In the genomic region with DNA sequence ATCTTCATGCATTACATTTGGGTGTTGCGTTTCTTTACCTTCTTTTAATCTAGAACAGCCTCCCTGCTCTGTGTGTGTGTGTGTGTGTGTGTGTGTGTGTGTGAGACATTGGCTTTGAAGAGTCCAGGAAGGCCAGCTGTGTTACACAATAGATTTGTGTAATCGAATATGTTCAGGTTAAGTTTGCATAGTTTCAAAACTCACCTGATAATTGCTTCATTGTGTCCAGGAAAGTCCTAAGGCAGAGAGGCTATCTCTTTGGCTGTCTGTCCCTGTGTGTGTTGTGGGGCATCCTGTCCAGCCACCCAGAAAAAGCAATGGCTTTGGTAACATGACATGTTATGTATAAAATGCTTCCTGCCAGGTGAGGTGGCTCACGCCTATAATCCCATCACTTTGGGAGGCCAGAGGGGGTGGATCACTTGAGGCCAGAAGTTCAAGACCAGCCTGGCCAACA, we compare ENCODE assay signal across 1 cellular context.
TF ChIP-seq lines count a peak whose summit lies in the region.

No MANE protein-coding gene starts in this region.

TF ChIP-seq in HepG2, 621 proteins besides CTCF, POLR2A, EP300 and RAD21 (continued from another document and continues in another):
- TF ChIP-seq, protein P1, sequence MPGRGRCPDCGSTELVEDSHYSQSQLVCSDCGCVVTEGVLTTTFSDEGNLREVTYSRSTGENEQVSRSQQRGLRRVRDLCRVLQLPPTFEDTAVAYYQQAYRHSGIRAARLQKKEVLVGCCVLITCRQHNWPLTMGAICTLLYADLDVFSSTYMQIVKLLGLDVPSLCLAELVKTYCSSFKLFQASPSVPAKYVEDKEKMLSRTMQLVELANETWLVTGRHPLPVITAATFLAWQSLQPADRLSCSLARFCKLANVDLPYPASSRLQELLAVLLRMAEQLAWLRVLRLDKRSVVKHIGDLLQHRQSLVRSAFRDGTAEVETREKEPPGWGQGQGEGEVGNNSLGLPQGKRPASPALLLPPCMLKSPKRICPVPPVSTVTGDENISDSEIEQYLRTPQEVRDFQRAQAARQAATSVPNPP (CRISPR knock-in tag; IDR thresholded peaks at IDR 0.05), result no peak
- TF ChIP-seq POLR2AphosphoS5 (IDR thresholded peaks at IDR 0.05; ENCODE audit: low read depth, low read length) (no peak), PHB2 (IDR thresholded peaks at IDR 0.05; ENCODE audit: partially characterized antibody) (no peak), HOXA3 (CRISPR knock-in tag; IDR thresholded peaks at IDR 0.05) (peak; percentile 28; the same call in 1 of the 2 replicates), SOX6 (IDR thresholded peaks at IDR 0.05) (no peak), SOX6 (CRISPR knock-in tag; IDR thresholded peaks at IDR 0.05) (peak; percentile 98), HDAC6 (IDR thresholded peaks at IDR 0.05; ENCODE audit: low read depth, low read length) (no peak), MED1 (CRISPR knock-in tag; IDR thresholded peaks at IDR 0.05) (no peak), ADNP (CRISPR knock-in tag; IDR thresholded peaks at IDR 0.05) (no peak), FOSL2 (CRISPR knock-in tag; IDR thresholded peaks at IDR 0.05) (peak; percentile 47), ZNF264 (CRISPR knock-in tag; IDR thresholded peaks at IDR 0.05) (0 out of 2 replicates have a peak, but pooled peaks have one; percentile 43), ZNF670 (CRISPR knock-in tag; IDR thresholded peaks at IDR 0.05; ENCODE audit: borderline replicate concordance) (no peak), SALL2 (CRISPR knock-in tag; IDR thresholded peaks at IDR 0.05) (no peak), TAF15 (IDR thresholded peaks at IDR 0.05; ENCODE audit: low read depth, low read length, poor library complexity, severe bottlenecking) (no peak), ZNF547 (CRISPR knock-in tag; IDR thresholded peaks at IDR 0.05) (no peak), ZFAT (CRISPR knock-in tag; conservative IDR thresholded peaks at IDR 0.05) (no peak), ZNF333 (CRISPR knock-in tag; IDR thresholded peaks at IDR 0.05; ENCODE audit: borderline replicate concordance) (no peak), NFE2L2 (IDR thresholded peaks at IDR 0.05; ENCODE audit: low read length) (no peak), ZNF546 (CRISPR knock-in tag; conservative IDR thresholded peaks at IDR 0.05) (no peak), RBM22 (optimal IDR thresholded peaks at IDR 0.05; ENCODE audit: low read length) (peak; percentile 24), ZSCAN30 (CRISPR knock-in tag; IDR thresholded peaks at IDR 0.05) (no peak), TCF12 (IDR thresholded peaks at IDR 0.05) (no peak), TCF12 (CRISPR knock-in tag; IDR thresholded peaks at IDR 0.05) (peak; percentile 67; the same call in 1 of the 2 replicates), ZFP90 (CRISPR knock-in tag; IDR thresholded peaks at IDR 0.05; ENCODE audit: borderline replicate concordance) (no peak), U2AF2 (IDR thresholded peaks at IDR 0.05; ENCODE audit: low read depth, low read length) (no peak), NFE2 (CRISPR knock-in tag; IDR thresholded peaks at IDR 0.05) (no peak), YEATS2 (CRISPR knock-in tag; IDR thresholded peaks at IDR 0.05; ENCODE audit: borderline replicate concordance) (no peak), MAZ (IDR thresholded peaks at IDR 0.05; ENCODE audit: borderline replicate concordance, low read depth, low read length) (no peak), MAZ (CRISPR knock-in tag; IDR thresholded peaks at IDR 0.05; ENCODE audit: low read depth) (0 out of 2 replicates have a peak, but pooled peaks have one; percentile 54), TOE1 (CRISPR knock-in tag; IDR thresholded peaks at IDR 0.05) (no peak), PTBP1 (IDR thresholded peaks at IDR 0.05; ENCODE audit: low read depth, low read length, poor library complexity, severe bottlenecking) (no peak), PCBP1 (IDR thresholded peaks at IDR 0.05; ENCODE audit: borderline replicate concordance, low read depth, low read length) (no peak), FOXA1 (IDR thresholded peaks at IDR 0.05) (no peak), FOXA1 (CRISPR knock-in tag; IDR thresholded peaks at IDR 0.05) (peak; percentile 64), ZNF891 (CRISPR knock-in tag; IDR thresholded peaks at IDR 0.05) (no peak), NCOR1 (IDR thresholded peaks at IDR 0.05; ENCODE audit: borderline replicate concordance, low read length) (peak; percentile 75; the same call in 1 of the 2 replicates), ZNF777 (CRISPR knock-in tag; IDR thresholded peaks at IDR 0.05) (no peak), ZNF234 (CRISPR knock-in tag; conservative IDR thresholded peaks at IDR 0.05) (no peak), ZNF180 (CRISPR knock-in tag; IDR thresholded peaks at IDR 0.05; ENCODE audit: borderline replicate concordance, low read depth) (no peak), SRF (IDR thresholded peaks at IDR 0.05; ENCODE audit: low read depth, low read length) (no peak), ELF4 (CRISPR knock-in tag; IDR thresholded peaks at IDR 0.05; ENCODE audit: borderline replicate concordance) (no peak)
- TF ChIP-seq, protein P2, sequence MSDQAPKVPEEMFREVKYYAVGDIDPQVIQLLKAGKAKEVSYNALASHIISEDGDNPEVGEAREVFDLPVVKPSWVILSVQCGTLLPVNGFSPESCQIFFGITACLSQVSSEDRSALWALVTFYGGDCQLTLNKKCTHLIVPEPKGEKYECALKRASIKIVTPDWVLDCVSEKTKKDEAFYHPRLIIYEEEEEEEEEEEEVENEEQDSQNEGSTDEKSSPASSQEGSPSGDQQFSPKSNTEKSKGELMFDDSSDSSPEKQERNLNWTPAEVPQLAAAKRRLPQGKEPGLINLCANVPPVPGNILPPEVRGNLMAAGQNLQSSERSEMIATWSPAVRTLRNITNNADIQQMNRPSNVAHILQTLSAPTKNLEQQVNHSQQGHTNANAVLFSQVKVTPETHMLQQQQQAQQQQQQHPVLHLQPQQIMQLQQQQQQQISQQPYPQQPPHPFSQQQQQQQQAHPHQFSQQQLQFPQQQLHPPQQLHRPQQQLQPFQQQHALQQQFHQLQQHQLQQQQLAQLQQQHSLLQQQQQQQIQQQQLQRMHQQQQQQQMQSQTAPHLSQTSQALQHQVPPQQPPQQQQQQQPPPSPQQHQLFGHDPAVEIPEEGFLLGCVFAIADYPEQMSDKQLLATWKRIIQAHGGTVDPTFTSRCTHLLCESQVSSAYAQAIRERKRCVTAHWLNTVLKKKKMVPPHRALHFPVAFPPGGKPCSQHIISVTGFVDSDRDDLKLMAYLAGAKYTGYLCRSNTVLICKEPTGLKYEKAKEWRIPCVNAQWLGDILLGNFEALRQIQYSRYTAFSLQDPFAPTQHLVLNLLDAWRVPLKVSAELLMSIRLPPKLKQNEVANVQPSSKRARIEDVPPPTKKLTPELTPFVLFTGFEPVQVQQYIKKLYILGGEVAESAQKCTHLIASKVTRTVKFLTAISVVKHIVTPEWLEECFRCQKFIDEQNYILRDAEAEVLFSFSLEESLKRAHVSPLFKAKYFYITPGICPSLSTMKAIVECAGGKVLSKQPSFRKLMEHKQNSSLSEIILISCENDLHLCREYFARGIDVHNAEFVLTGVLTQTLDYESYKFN (CRISPR knock-in tag; conservative IDR thresholded peaks at IDR 0.05), result peak; percentile 84
- TF ChIP-seq, protein P3, sequence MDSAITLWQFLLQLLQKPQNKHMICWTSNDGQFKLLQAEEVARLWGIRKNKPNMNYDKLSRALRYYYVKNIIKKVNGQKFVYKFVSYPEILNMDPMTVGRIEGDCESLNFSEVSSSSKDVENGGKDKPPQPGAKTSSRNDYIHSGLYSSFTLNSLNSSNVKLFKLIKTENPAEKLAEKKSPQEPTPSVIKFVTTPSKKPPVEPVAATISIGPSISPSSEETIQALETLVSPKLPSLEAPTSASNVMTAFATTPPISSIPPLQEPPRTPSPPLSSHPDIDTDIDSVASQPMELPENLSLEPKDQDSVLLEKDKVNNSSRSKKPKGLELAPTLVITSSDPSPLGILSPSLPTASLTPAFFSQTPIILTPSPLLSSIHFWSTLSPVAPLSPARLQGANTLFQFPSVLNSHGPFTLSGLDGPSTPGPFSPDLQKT (CRISPR knock-in tag; IDR thresholded peaks at IDR 0.05; ENCODE audit: borderline replicate concordance), result no peak
- TF ChIP-seq, protein P4, sequence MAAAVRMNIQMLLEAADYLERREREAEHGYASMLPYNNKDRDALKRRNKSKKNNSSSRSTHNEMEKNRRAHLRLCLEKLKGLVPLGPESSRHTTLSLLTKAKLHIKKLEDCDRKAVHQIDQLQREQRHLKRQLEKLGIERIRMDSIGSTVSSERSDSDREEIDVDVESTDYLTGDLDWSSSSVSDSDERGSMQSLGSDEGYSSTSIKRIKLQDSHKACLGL (CRISPR knock-in tag; IDR thresholded peaks at IDR 0.05), result no peak
- TF ChIP-seq, protein P5, sequence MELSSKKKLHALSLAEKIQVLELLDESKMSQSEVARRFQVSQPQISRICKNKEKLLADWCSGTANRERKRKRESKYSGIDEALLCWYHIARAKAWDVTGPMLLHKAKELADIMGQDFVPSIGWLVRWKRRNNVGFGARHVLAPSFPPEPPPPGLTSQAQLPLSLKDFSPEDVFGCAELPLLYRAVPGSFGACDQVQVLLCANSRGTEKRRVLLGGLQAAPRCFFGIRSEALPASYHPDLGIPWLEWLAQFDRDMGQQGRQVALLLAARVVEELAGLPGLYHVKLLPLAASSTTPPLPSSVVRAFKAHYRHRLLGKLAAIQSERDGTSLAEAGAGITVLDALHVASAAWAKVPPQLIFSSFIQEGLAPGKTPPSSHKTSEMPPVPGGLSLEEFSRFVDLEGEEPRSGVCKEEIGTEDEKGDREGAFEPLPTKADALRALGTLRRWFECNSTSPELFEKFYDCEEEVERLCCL (CRISPR knock-in tag; IDR thresholded peaks at IDR 0.05; ENCODE audit: borderline replicate concordance), result no peak
- TF ChIP-seq, protein P6, sequence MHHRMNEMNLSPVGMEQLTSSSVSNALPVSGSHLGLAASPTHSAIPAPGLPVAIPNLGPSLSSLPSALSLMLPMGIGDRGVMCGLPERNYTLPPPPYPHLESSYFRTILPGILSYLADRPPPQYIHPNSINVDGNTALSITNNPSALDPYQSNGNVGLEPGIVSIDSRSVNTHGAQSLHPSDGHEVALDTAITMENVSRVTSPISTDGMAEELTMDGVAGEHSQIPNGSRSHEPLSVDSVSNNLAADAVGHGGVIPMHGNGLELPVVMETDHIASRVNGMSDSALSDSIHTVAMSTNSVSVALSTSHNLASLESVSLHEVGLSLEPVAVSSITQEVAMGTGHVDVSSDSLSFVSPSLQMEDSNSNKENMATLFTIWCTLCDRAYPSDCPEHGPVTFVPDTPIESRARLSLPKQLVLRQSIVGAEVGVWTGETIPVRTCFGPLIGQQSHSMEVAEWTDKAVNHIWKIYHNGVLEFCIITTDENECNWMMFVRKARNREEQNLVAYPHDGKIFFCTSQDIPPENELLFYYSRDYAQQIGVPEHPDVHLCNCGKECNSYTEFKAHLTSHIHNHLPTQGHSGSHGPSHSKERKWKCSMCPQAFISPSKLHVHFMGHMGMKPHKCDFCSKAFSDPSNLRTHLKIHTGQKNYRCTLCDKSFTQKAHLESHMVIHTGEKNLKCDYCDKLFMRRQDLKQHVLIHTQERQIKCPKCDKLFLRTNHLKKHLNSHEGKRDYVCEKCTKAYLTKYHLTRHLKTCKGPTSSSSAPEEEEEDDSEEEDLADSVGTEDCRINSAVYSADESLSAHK (CRISPR knock-in tag; IDR thresholded peaks at IDR 0.05; ENCODE audit: borderline replicate concordance), result no peak
- TF ChIP-seq, protein P7, sequence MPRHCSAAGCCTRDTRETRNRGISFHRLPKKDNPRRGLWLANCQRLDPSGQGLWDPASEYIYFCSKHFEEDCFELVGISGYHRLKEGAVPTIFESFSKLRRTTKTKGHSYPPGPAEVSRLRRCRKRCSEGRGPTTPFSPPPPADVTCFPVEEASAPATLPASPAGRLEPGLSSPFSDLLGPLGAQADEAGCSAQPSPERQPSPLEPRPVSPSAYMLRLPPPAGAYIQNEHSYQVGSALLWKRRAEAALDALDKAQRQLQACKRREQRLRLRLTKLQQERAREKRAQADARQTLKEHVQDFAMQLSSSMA (CRISPR knock-in tag; IDR thresholded peaks at IDR 0.05), result no peak
- TF ChIP-seq, protein P8, sequence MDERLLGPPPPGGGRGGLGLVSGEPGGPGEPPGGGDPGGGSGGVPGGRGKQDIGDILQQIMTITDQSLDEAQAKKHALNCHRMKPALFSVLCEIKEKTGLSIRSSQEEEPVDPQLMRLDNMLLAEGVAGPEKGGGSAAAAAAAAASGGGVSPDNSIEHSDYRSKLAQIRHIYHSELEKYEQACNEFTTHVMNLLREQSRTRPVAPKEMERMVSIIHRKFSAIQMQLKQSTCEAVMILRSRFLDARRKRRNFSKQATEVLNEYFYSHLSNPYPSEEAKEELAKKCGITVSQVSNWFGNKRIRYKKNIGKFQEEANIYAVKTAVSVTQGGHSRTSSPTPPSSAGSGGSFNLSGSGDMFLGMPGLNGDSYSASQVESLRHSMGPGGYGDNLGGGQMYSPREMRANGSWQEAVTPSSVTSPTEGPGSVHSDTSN (CRISPR knock-in tag; IDR thresholded peaks at IDR 0.05), result no peak
- TF ChIP-seq, protein P9, sequence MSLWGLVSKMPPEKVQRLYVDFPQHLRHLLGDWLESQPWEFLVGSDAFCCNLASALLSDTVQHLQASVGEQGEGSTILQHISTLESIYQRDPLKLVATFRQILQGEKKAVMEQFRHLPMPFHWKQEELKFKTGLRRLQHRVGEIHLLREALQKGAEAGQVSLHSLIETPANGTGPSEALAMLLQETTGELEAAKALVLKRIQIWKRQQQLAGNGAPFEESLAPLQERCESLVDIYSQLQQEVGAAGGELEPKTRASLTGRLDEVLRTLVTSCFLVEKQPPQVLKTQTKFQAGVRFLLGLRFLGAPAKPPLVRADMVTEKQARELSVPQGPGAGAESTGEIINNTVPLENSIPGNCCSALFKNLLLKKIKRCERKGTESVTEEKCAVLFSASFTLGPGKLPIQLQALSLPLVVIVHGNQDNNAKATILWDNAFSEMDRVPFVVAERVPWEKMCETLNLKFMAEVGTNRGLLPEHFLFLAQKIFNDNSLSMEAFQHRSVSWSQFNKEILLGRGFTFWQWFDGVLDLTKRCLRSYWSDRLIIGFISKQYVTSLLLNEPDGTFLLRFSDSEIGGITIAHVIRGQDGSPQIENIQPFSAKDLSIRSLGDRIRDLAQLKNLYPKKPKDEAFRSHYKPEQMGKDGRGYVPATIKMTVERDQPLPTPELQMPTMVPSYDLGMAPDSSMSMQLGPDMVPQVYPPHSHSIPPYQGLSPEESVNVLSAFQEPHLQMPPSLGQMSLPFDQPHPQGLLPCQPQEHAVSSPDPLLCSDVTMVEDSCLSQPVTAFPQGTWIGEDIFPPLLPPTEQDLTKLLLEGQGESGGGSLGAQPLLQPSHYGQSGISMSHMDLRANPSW (CRISPR knock-in tag; IDR thresholded peaks at IDR 0.05; ENCODE audit: borderline replicate concordance), result peak; percentile 89
- TF ChIP-seq, protein P10, sequence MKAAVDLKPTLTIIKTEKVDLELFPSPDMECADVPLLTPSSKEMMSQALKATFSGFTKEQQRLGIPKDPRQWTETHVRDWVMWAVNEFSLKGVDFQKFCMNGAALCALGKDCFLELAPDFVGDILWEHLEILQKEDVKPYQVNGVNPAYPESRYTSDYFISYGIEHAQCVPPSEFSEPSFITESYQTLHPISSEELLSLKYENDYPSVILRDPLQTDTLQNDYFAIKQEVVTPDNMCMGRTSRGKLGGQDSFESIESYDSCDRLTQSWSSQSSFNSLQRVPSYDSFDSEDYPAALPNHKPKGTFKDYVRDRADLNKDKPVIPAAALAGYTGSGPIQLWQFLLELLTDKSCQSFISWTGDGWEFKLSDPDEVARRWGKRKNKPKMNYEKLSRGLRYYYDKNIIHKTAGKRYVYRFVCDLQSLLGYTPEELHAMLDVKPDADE (CRISPR knock-in tag; IDR thresholded peaks at IDR 0.05), result no peak
- TF ChIP-seq, protein P11, sequence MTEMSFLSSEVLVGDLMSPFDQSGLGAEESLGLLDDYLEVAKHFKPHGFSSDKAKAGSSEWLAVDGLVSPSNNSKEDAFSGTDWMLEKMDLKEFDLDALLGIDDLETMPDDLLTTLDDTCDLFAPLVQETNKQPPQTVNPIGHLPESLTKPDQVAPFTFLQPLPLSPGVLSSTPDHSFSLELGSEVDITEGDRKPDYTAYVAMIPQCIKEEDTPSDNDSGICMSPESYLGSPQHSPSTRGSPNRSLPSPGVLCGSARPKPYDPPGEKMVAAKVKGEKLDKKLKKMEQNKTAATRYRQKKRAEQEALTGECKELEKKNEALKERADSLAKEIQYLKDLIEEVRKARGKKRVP (CRISPR knock-in tag; IDR thresholded peaks at IDR 0.05), result peak in 1 of 2 experiments; percentile 88; a peak in 2 of 4 replicates
